In the genomic region with DNA sequence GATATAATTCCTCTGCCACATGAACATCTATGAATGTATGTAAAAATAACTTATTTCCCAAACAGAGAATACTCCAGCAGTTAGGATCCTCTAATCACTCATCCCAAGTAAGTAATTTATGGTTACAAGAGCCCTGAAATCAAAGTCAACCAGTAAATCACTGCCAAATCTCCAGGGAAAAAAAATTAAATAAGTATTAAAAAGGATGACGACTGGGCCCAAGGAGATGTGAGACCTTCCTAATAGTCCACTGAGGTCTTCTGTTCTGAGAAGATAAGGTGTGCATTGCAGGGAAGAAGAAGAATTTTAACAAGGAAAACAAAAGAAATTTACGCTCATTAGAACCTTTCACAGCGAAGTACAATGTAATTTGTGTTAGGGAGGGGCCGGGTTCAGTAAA, we compare ENCODE assay signal across 24 cellular contexts.
"Had no signal": no experiment of that assay in that cellular context is flagged by ENCODE, and none has a peak within 500 bp of the region (broad histone marks: within the 10 kb centered on the region; RNA-seq: fewer than 3 reads in every experiment).

No MANE protein-coding gene starts in this region.

- ATAC-seq: activated CD4-positive, CD25-positive, alpha-beta regulatory T cell treated with anti-CD3 and anti-CD28 coated beads, Interleukin-2, amount 50 U/mL, for 24 hours; activated T-cell treated with anti-CD3 and anti-CD28 coated beads, Interleukin-2, amount 50 U/mL, for 72 hours; left lung; T-cell had no signal

- H3K27me3 ChIP-seq: cardiac muscle cell, left lung, tibial artery had no signal

- H3K9me3 Mint-ChIP-seq: activated CD4-positive, alpha-beta memory T cell treated with anti-CD3 and anti-CD28 coated beads, Interleukin-2, amount 10 ng/mL, durations not matched to agents 7 days and 5 days; activated CD4-positive, alpha-beta T cell treated with anti-CD3 and anti-CD28 coated beads, Interleukin-2, amount 10 ng/mL, durations not matched to agents 24 days and 14 days; activated naive CD4-positive, alpha-beta T cell treated with anti-CD3 and anti-CD28 coated beads for 36 hours; activated naive CD8-positive, alpha-beta T cell treated with anti-CD3 and anti-CD28 coated beads, Interleukin-2, amount 10 ng/mL, durations not matched to agents 7 days and 5 days; activated T-cell treated with anti-CD3 and anti-CD28 coated beads, Interleukin-2, amount 50 U/mL, for 72 hours; dendritic cell treated with granulocyte-macrophage colony-stimulating factor and Interleukin-4, amounts not matched to agents 40 ng/mL and 50 ng/mL, for 4 days; stimulated activated naive CD8-positive, alpha-beta T cell treated with anti-CD3 and anti-CD28 coated beads, Interleukin-15, Interleukin-2, amounts not matched to agents 100 ng/mL and 50 ng/mL, for 24 hours; T-cell; T-helper 2 cell treated with Interferon-gamma antibody and Interleukin-4, amounts not matched to agents 5 μg/mL and 100 μg/mL, for 36 hours had no signal

- H3K27me3 Mint-ChIP-seq: activated CD4-positive, alpha-beta memory T cell treated with anti-CD3 and anti-CD28 coated beads, Interleukin-2, amount 10 ng/mL, durations not matched to agents 7 days and 5 days; activated CD4-positive, alpha-beta T cell treated with anti-CD3 and anti-CD28 coated beads, Interleukin-2, amount 10 ng/mL, durations not matched to agents 24 days and 14 days; activated naive CD8-positive, alpha-beta T cell treated with anti-CD3 and anti-CD28 coated beads, Interleukin-2, amount 10 ng/mL, durations not matched to agents 7 days and 5 days; dendritic cell treated with granulocyte-macrophage colony-stimulating factor and Interleukin-4, amounts not matched to agents 40 ng/mL and 50 ng/mL, for 4 days; progenitor cell of endocrine pancreas; stimulated activated naive CD8-positive, alpha-beta T cell treated with anti-CD3 and anti-CD28 coated beads, Interleukin-15, Interleukin-2, amounts not matched to agents 100 ng/mL and 50 ng/mL, for 24 hours; T-cell had no signal

- DNase-seq: activated CD4-positive, alpha-beta memory T cell treated with anti-CD3 and anti-CD28 coated beads, Interleukin-2, amount 10 ng/mL, durations not matched to agents 7 days and 5 days; activated CD4-positive, alpha-beta T cell treated with anti-CD3 and anti-CD28 coated beads, Interleukin-2, amount 10 ng/mL, durations not matched to agents 24 days and 14 days; activated effector memory CD4-positive, alpha-beta T cell treated with Interleukin-2 at 50 U/mL for 16 hours; activated naive CD4-positive, alpha-beta T cell treated with anti-CD3 and anti-CD28 coated beads for 36 hours; activated naive CD8-positive, alpha-beta T cell treated with anti-CD3 and anti-CD28 coated beads, Interleukin-2, amount 10 ng/mL, durations not matched to agents 7 days and 5 days; activated T-cell treated with anti-CD3 and anti-CD28 coated beads, Interleukin-2, amount 50 U/mL, for 72 hours; amygdala; effector CD8-positive, alpha-beta T cell; erythroblast; glutamatergic neuron; hippocampal formation; kidney glomerular epithelial cell; mammary epithelial cell; stimulated activated CD4-positive, alpha-beta T cell treated with anti-CD3 and anti-CD28 coated beads, Interleukin-1b, Interleukin-23, amount 100 ng/mL, for 48 hours; T-cell; tibial artery had no signal

- H3K4me3 ChIP-seq: cardiac muscle cell, left lung, tibial artery had no signal

- H3K4me1 Mint-ChIP-seq: activated CD4-positive, alpha-beta T cell treated with anti-CD3 and anti-CD28 coated beads, Interleukin-2, amount 10 ng/mL, durations not matched to agents 24 days and 14 days had no signal

- H3K27ac Mint-ChIP-seq: activated CD4-positive, alpha-beta memory T cell treated with anti-CD3 and anti-CD28 coated beads, Interleukin-2, amount 10 ng/mL, durations not matched to agents 7 days and 5 days; activated CD4-positive, alpha-beta T cell treated with anti-CD3 and anti-CD28 coated beads, Interleukin-2, amount 10 ng/mL, durations not matched to agents 24 days and 14 days; activated naive CD4-positive, alpha-beta T cell treated with anti-CD3 and anti-CD28 coated beads for 36 hours; activated naive CD8-positive, alpha-beta T cell treated with anti-CD3 and anti-CD28 coated beads, Interleukin-2, amount 10 ng/mL, durations not matched to agents 7 days and 5 days; activated T-cell treated with anti-CD3 and anti-CD28 coated beads, Interleukin-2, amount 50 U/mL, for 72 hours; dendritic cell treated with granulocyte-macrophage colony-stimulating factor and Interleukin-4, amounts not matched to agents 40 ng/mL and 50 ng/mL, for 4 days; progenitor cell of endocrine pancreas; stimulated activated naive CD8-positive, alpha-beta T cell treated with anti-CD3 and anti-CD28 coated beads, Interleukin-15, Interleukin-2, amounts not matched to agents 100 ng/mL and 50 ng/mL, for 24 hours; T-cell; T-helper 2 cell treated with Interferon-gamma antibody and Interleukin-4, amounts not matched to agents 5 μg/mL and 100 μg/mL, for 36 hours had no signal

- H3K9me3 ChIP-seq: left lung, tibial artery had no signal

- H3K4me3 Mint-ChIP-seq: activated CD4-positive, alpha-beta memory T cell treated with anti-CD3 and anti-CD28 coated beads, Interleukin-2, amount 10 ng/mL, durations not matched to agents 7 days and 5 days; activated CD4-positive, alpha-beta T cell treated with anti-CD3 and anti-CD28 coated beads, Interleukin-2, amount 10 ng/mL, durations not matched to agents 24 days and 14 days; activated naive CD4-positive, alpha-beta T cell treated with anti-CD3 and anti-CD28 coated beads for 36 hours; activated naive CD8-positive, alpha-beta T cell treated with anti-CD3 and anti-CD28 coated beads, Interleukin-2, amount 10 ng/mL, durations not matched to agents 7 days and 5 days; activated T-cell treated with anti-CD3 and anti-CD28 coated beads, Interleukin-2, amount 50 U/mL, for 72 hours; dendritic cell treated with granulocyte-macrophage colony-stimulating factor and Interleukin-4, amounts not matched to agents 40 ng/mL and 50 ng/mL, for 4 days; stimulated activated naive CD8-positive, alpha-beta T cell treated with anti-CD3 and anti-CD28 coated beads, Interleukin-15, Interleukin-2, amounts not matched to agents 100 ng/mL and 50 ng/mL, for 24 hours; T-cell; T-helper 2 cell treated with Interferon-gamma antibody and Interleukin-4, amounts not matched to agents 5 μg/mL and 100 μg/mL, for 36 hours had no signal

- H3K27ac ChIP-seq: cardiac muscle cell, VCaP had no signal

- H3K36me3 Mint-ChIP-seq: activated naive CD8-positive, alpha-beta T cell treated with anti-CD3 and anti-CD28 coated beads, Interleukin-2, amount 10 ng/mL, durations not matched to agents 7 days and 5 days; T-cell had no signal

- H3K36me3 ChIP-seq: cardiac muscle cell, left lung, tibial artery had no signal
